1 cellular context compared by ENCODE assay signal in genomic region chr20:19802492-19803158, GRCh38.
TF ChIP-seq lines count a peak whose summit lies in the region.

No MANE protein-coding gene starts in this region.

TF ChIP-seq in K562, 482 proteins besides CTCF, POLR2A, EP300 and RAD21 (continued from another document):
- no peak for TF ChIP-seq PRDM10 (IDR thresholded peaks at IDR 0.05; ENCODE audit: partially characterized antibody)
- TF ChIP-seq ZNF583 (CRISPR knock-in tag; IDR thresholded peaks at IDR 0.05) = no peak
- TF ChIP-seq MCM7 (IDR thresholded peaks at IDR 0.05) = no peak
- TF ChIP-seq SAFB2 (IDR thresholded peaks at IDR 0.05; ENCODE audit: borderline replicate concordance, low read depth, low read length, severe bottlenecking) = no peak
- no peak for TF ChIP-seq ZBTB5 (IDR thresholded peaks at IDR 0.05)
- TF ChIP-seq TFAM (CRISPR knock-in tag; conservative IDR thresholded peaks at IDR 0.05) = no peak
- no peak for TF ChIP-seq ILK (tag; IDR thresholded peaks at IDR 0.05; ENCODE audit: borderline replicate concordance, low read depth)
- no peak for TF ChIP-seq ZNF77 (CRISPR knock-in tag; IDR thresholded peaks at IDR 0.05)
- no peak for TF ChIP-seq DIDO1 (tag; IDR thresholded peaks at IDR 0.05; ENCODE audit: low read depth)
